1 cellular context compared by ENCODE assay signal in the genomic region with DNA sequence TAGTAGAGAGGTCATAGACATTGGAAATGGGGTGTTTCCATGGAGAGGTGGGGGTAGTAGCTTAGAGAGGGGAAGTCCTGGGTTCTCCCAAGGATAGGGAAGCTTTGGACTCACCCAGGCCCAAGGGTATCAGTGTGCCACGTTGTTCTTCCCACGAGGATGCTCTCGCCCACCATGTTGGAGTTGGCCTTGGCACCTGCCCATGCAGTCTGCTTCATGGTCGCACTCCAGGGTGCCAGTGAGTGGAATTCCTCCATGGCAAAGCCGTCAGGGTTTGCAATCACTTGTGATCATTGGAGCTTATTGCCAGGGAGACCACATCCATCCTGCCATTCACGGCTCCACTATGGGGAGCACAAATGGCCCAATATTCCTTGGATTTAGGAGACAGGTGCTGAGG.
TF ChIP-seq lines count a peak whose summit lies in the region.

No MANE protein-coding gene starts in this region.

TF ChIP-seq in HEK293T, 16 proteins besides CTCF, POLR2A, EP300 and RAD21:
- TF ChIP-seq ZNF384 (IDR thresholded peaks at IDR 0.05), result no peak
